ENCODE assay signal across 19 cellular contexts in genomic region chr20:7622399-7622961, GRCh38.
A peak's percentile ranks its signal among the peaks of the same experiment; 100 is the strongest.
DNase-seq lines count a peak whose midpoint lies in the region; ATAC-seq lines count a peak whose summit lies in the region.
"Had no signal": no experiment of that assay in that cellular context is flagged by ENCODE, and none has a peak within 500 bp of the region (broad histone marks: within the 10 kb centered on the region; RNA-seq: fewer than 3 reads in every experiment).

No MANE protein-coding gene starts in this region.

- no peaks in the 10 kb centered on the region for H3K4me1 Mint-ChIP-seq in stimulated activated effector memory CD8-positive, alpha-beta T cell treated with anti-CD3 and anti-CD28 coated beads, Interleukin-12 subunit alpha, Interleukin-12 subunit beta, amount 100 ng/mL, for 72 hours
- H3K4me1 Mint-ChIP-seq: B cell; CD4-positive, CD25-positive, alpha-beta regulatory T cell had no signal

- no peaks in the 10 kb centered on the region for H3K36me3 ChIP-seq in aorta (ENCODE audit: control insufficient read depth in 1 of 2, insufficient read depth in 2 of 2, low read length in 1 of 2)
- H3K36me3 ChIP-seq: BLaER1 had no signal

- H3K9me3 Mint-ChIP-seq in stimulated activated effector memory CD8-positive, alpha-beta T cell treated with anti-CD3 and anti-CD28 coated beads, Interleukin-12 subunit alpha, Interleukin-12 subunit beta, amount 100 ng/mL, for 72 hours = peaks cover 8% of the 10 kb centered on the region

- no peaks in the 10 kb centered on the region for H3K27me3 ChIP-seq in aorta (ENCODE audit: control insufficient read depth in 1 of 2, insufficient read depth in 2 of 2, low read length in 1 of 2)
- H3K27me3 ChIP-seq: BLaER1 had no signal

- H3K36me3 Mint-ChIP-seq in stimulated activated effector memory CD8-positive, alpha-beta T cell treated with anti-CD3 and anti-CD28 coated beads, Interleukin-12 subunit alpha, Interleukin-12 subunit beta, amount 100 ng/mL, for 72 hours = no peaks in the 10 kb centered on the region
- H3K36me3 Mint-ChIP-seq: CD4-positive, CD25-positive, alpha-beta regulatory T cell; CD8-positive, alpha-beta T cell had no signal

- no peak overlapping the region for H3K27ac Mint-ChIP-seq in stimulated activated effector memory CD8-positive, alpha-beta T cell treated with anti-CD3 and anti-CD28 coated beads, Interleukin-12 subunit alpha, Interleukin-12 subunit beta, amount 100 ng/mL, for 72 hours
- H3K27ac Mint-ChIP-seq: B cell; CD4-positive, CD25-positive, alpha-beta regulatory T cell; CD8-positive, alpha-beta T cell had no signal

- H3K4me1 ChIP-seq in aorta (ENCODE audit: control insufficient read depth in 1 of 2, insufficient read depth in 2 of 2, low read length in 2 of 2) = no peaks in the 10 kb centered on the region
- H3K4me1 ChIP-seq: BLaER1 had no signal

- H3K9me3 ChIP-seq in aorta (ENCODE audit: control insufficient read depth, low read length) = peaks cover 3% of the 10 kb centered on the region

- peak; percentile 36 for ATAC-seq in stimulated activated effector memory CD8-positive, alpha-beta T cell treated with anti-CD3 and anti-CD28 coated beads, Interleukin-12 subunit alpha, Interleukin-12 subunit beta, amount 100 ng/mL, for 72 hours
- ATAC-seq in aorta (ENCODE audit: low FRiP score) = peak; percentile 50
- ATAC-seq: CD8-positive, alpha-beta T cell; GM12878; HCT116 had no signal

- H3K4me3 Mint-ChIP-seq in stimulated activated effector memory CD8-positive, alpha-beta T cell treated with anti-CD3 and anti-CD28 coated beads, Interleukin-12 subunit alpha, Interleukin-12 subunit beta, amount 100 ng/mL, for 72 hours = no peak overlapping the region
- H3K4me3 Mint-ChIP-seq: B cell; CD4-positive, CD25-positive, alpha-beta regulatory T cell; CD8-positive, alpha-beta T cell had no signal

- H3K27ac ChIP-seq in aorta (ENCODE audit: low read depth in 1 of 2, low read length in 2 of 2) = no peak overlapping the region
- H3K27ac ChIP-seq: BLaER1, C4-2B, GM23248 had no signal

- intact Hi-C loops in aorta (cut with DNase I) = no loop called here

- DNase-seq in mesenteric fat pad (ENCODE audit: low spot score) (peak; percentile 75), aorta (peak in 1 of 2 donors; percentile 65), NCI-H1417 treated with DMSO at 0.1 percent for 48 hours (lab: John Stamatoyannopoulos, UW) (no peak), COR-L47 (lab: John Stamatoyannopoulos, UW) (no peak), SIG-M5 (lab: John Stamatoyannopoulos, UW) (no peak)
- DNase-seq in stimulated activated effector memory CD8-positive, alpha-beta T cell treated with anti-CD3 and anti-CD28 coated beads, Interleukin-12 subunit alpha, Interleukin-12 subunit beta, amount 100 ng/mL, for 72 hours (ENCODE audit: low spot score in 2 of 2) = no peak
- DNase-seq: CD4-positive, CD25-positive, alpha-beta regulatory T cell; CD8-positive, alpha-beta T cell; DMS 273 treated with DMSO at 0.1 percent for 48 hours; DMS79; EL; GDM1; GM23248; H7 had no signal

- 86 to 89% methylated on average over 24 to 28 of the region's 28 CpGs for WGBS in aorta, 2 donors

- H3K4me3 ChIP-seq in aorta (ENCODE audit: low read length in 2 of 2) = no peak overlapping the region
- H3K4me3 ChIP-seq: BLaER1, GM12878, GM23248 had no signal
